9 cellular contexts compared by ENCODE assay signal in genomic region chr14:100221419-100222218, GRCh38. TPM values are rescaled to one million over a fixed set of nuclear protein-coding genes. Genes with fewer than 3 reads are reported as not detected.
DNase-seq lines count a peak whose midpoint lies in the region; ATAC-seq, FAIRE-seq and TF ChIP-seq lines count a peak whose summit lies in the region.
"Had no signal": no experiment of that assay in that cellular context is flagged by ENCODE, and none has a peak within 500 bp of the region (broad histone marks: within the 10 kb centered on the region; RNA-seq: fewer than 3 reads in every experiment).

No MANE protein-coding gene starts in this region.

- TF ChIP-seq POLR2A in H54 (IDR thresholded peaks at IDR 0.05; ENCODE audit: low read depth, low read length): no peak

- CTCF ChIA-PET in GM10248 (lab: Yijun Ruan, JAX): interaction anchor here (1.0 to 4.9 kb wide), 10 partner anchors 10 to 275 kb away, joined by 3 to 48 read pairs (median 6); partner anchors contain the start of gene YY1

- DNase-seq in GM10248 (ENCODE audit: extremely low spot score) (peak; percentile 67), H54 (ENCODE audit: insufficient read length, low spot score) (no peak), MG63 (peak; percentile 30), T-helper 9 cell (peak; percentile 46), bronchial epithelial cell (ENCODE audit: low read depth) (peak; percentile 39), left colon (peak; percentile 67 to 75), T1000 (lab: John Stamatoyannopoulos, UW) (no peak)
- peak in 2 of 3 experiments; percentile 54 to 63 for DNase-seq in stimulated activated CD4-positive, alpha-beta T cell treated with anti-CD3 and anti-CD28 coated beads, TNF-alpha, amount 100 ng/mL, for 24 hours (ENCODE audit: low read depth in 3 of 3)

- no peaks in the 10 kb centered on the region for H3K9me3 ChIP-seq in MG63

- peak; percentile 87 for ATAC-seq in left colon

- peak overlapping the region; percentile 37 for H3K4me3 ChIP-seq in MG63
- peak overlapping the region; percentile 29 for H3K4me3 ChIP-seq in bronchial epithelial cell (ENCODE audit: low read depth, low read length)

- H3K27me3 ChIP-seq in MG63 (no peaks in the 10 kb centered on the region), bronchial epithelial cell (ENCODE audit: control insufficient read depth, insufficient read depth, low read length) (no peaks in the 10 kb centered on the region)

- H3K36me3 ChIP-seq in MG63 (no peaks in the 10 kb centered on the region), bronchial epithelial cell (ENCODE audit: control insufficient read depth, insufficient read depth, low read length) (no peaks in the 10 kb centered on the region)

- POLR2A ChIA-PET in GM10248 (lab: Yijun Ruan, JAX): interaction anchor here (0.6 to 0.9 kb wide), 4 partner anchors 19 to 74 kb away, joined by 3 to 5 read pairs (median 3); no protein-coding TSS in a partner anchor

- FAIRE-seq in H54 (lab: Jason Lieb, UNC) (peak; percentile 93), bronchial epithelial cell (lab: Jason Lieb, UNC) (no peak)
- FAIRE-seq: islet of Langerhans had no signal

- TF ChIP-seq CTCF in GM10248 (IDR thresholded peaks at IDR 0.05; ENCODE audit: control extremely low read depth, extremely low read depth, low read depth, missing control alignments): no peak
- no peak for TF ChIP-seq CTCF in bronchial epithelial cell (IDR thresholded peaks at IDR 0.05; ENCODE audit: insufficient read depth, low read length, severe bottlenecking)

- intact Hi-C loops in left colon (cut with DNase I, micrococcal nuclease): no loop called here

RNA-seq across cellular contexts. Expression of gene YY1, which starts 17.3 kb away (rescaled TPM):
- 34.1 and 45.4 TPM in 2 replicates for total RNA-seq in MG63 (2014; rRNA removed; shearing (Covaris generic); ENCODE audit: low replicate concordance)
- total RNA-seq in bronchial epithelial cell (44.8 and 50.5 TPM in 2 replicates), left colon (10 to 100 TPM; 57.4 to 70.1 TPM)

Comparison
In these comparisons a context has a peak if more than half of its experiments do, and no peak if none do; other contexts are left out.
1. DNase-seq: peak in GM10248 (single experiment), MG63 (single experiment), T-helper 9 cell (single experiment), bronchial epithelial cell (single experiment), left colon (2 of 2) and stimulated activated CD4-positive, alpha-beta T cell treated with anti-CD3 and anti-CD28 coated beads, TNF-alpha, amount 100 ng/mL, for 24 hours (2 of 3); none in H54 (single experiment) and T1000 (single experiment).